In genomic region chr16:3611145-3611977, GRCh38 we compare ENCODE assay signal across 1 cellular context.
TF ChIP-seq lines count a peak whose summit lies in the region.

Gene SLX4 (minus strand): TSS chr16:3611606. CDS start chr16:3608964, 2,642 bp downstream.

TF ChIP-seq in HEK293, 187 proteins besides CTCF, POLR2A, EP300 and RAD21 (continued from another document):
- TF ChIP-seq, protein P1, sequence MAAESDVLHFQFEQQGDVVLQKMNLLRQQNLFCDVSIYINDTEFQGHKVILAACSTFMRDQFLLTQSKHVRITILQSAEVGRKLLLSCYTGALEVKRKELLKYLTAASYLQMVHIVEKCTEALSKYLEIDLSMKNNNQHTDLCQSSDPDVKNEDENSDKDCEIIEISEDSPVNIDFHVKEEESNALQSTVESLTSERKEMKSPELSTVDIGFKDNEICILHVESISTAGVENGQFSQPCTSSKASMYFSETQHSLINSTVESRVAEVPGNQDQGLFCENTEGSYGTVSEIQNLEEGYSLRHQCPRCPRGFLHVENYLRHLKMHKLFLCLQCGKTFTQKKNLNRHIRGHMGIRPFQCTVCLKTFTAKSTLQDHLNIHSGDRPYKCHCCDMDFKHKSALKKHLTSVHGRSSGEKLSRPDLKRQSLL (tag by site-specific recombination; IDR thresholded peaks at IDR 0.05): no peak
- peak; percentile 75 for TF ChIP-seq ZNF335 (tag by site-specific recombination; conservative IDR thresholded peaks at IDR 0.05)
- peak; percentile 80 for TF ChIP-seq ZBTB20 (tag by site-specific recombination; IDR thresholded peaks at IDR 0.05)
- TF ChIP-seq ZNF248 (tag by site-specific recombination; IDR thresholded peaks at IDR 0.05): no peak
- peak; percentile 35; the same call in 1 of the 2 replicates for TF ChIP-seq ZEB2 (tag by site-specific recombination; IDR thresholded peaks at IDR 0.05)
- no peak for TF ChIP-seq ZNF837 (tag by site-specific recombination; IDR thresholded peaks at IDR 0.05)
- peak; percentile 17; the same call in 1 of the 2 replicates for TF ChIP-seq SP2 (tag by site-specific recombination; IDR thresholded peaks at IDR 0.05)
